In the genomic region with DNA sequence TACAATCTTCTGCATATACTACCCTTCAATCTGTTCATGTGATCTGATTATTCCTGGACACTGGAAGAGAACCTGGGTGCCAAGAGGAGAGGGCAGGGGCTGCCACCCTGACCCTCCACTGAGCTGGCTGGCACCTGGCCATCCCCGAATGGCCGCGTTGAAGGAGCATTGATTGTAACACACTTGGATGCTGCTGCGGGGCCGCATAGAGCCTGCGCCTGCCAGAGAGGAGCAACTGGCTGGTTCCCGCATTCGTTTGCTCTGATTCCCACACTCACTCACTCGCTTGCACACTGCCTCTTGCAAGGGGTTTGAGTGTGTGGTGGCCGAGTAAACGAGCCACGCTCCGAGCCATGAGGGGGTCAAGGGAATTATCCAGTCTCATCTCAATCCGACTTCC, we compare ENCODE assay signal across 21 cellular contexts. TPM values are rescaled to one million over a fixed set of nuclear protein-coding genes. Genes with fewer than 3 reads are reported as not detected.
DNase-seq lines count a peak whose midpoint lies in the region; ATAC-seq and TF ChIP-seq lines count a peak whose summit lies in the region.
"Had no signal": no experiment of that assay in that cellular context is flagged by ENCODE, and none has a peak within 500 bp of the region (broad histone marks: within the 10 kb centered on the region; RNA-seq: fewer than 3 reads in every experiment).

No MANE protein-coding gene starts in this region.

- no peak for TF ChIP-seq POLR2A in adrenal gland (IDR thresholded peaks at IDR 0.05)

- DNase-seq in amygdala (lab: John Stamatoyannopoulos, UW) (peak in 37 of 56 donors; percentile 2 to 61 (median 40)), endodermal cell (peak; percentile 45), midbrain (lab: John Stamatoyannopoulos, UW) (peak; percentile 36), substantia nigra (lab: John Stamatoyannopoulos, UW) (peak in 37 of 49 donors; percentile 4 to 72 (median 34)), adrenal gland (no peak)
- DNase-seq: CD4-positive, alpha-beta memory T cell; KBM-7; NCI-H1105 treated with DMSO at 0.1 percent for 48 hours; NCI-H187; NCI-H2107; NCI-H226; NCI-H524; PC-9; SJCRH30 had no signal

- no peak overlapping the region for H3K9ac ChIP-seq in endodermal cell (ENCODE audit: extremely low read depth, low read length, poor library complexity, severe bottlenecking)
- H3K9ac ChIP-seq: BLaER1 had no signal

- peak overlapping the region; percentile 0 for H3K27ac Mint-ChIP-seq in endodermal cell

- H3K27me3 Mint-ChIP-seq in endodermal cell (ENCODE audit: insufficient read depth): no peaks in the 10 kb centered on the region
- H3K27me3 Mint-ChIP-seq: CD4-positive, alpha-beta memory T cell had no signal

- peak overlapping the region; percentile 18 for H3K4me3 ChIP-seq in endodermal cell (ENCODE audit: low read length)
- H3K4me3 ChIP-seq in adrenal gland: no peak overlapping the region
- H3K4me3 ChIP-seq: A549, BLaER1, GM12878, PC-9, SJCRH30 had no signal

- intact Hi-C loops in adrenal gland (cut with DNase I): no loop called here

- H3K4me3 Mint-ChIP-seq in endodermal cell: no peak overlapping the region
- H3K4me3 Mint-ChIP-seq: CD4-positive, alpha-beta memory T cell had no signal

- ATAC-seq in HG03460 (IDR thresholded peaks at IDR 0.05; ENCODE audit: unreplicated experiment): no peak
- no peak for ATAC-seq in GM21576 (IDR thresholded peaks at IDR 0.05; ENCODE audit: unreplicated experiment)
- ATAC-seq: A549, GM12878, HepG2 had no signal

- H3K36me3 ChIP-seq in endodermal cell (ENCODE audit: control insufficient read depth, insufficient read depth, low read length) (peaks cover 58% of the 10 kb centered on the region), adrenal gland (replicated peaks in 1 of 2) (peaks cover 0 to 32% of the 10 kb centered on the region in 2 donors)
- H3K36me3 ChIP-seq: SJCRH30 had no signal

- H3K4me1 Mint-ChIP-seq in endodermal cell: peaks cover 27% of the 10 kb centered on the region

- TF ChIP-seq CTCF in endodermal cell (conservative IDR thresholded peaks at IDR 0.05) (no peak), adrenal gland (IDR thresholded peaks at IDR 0.05) (no peak)

- H3K4me1 ChIP-seq in endodermal cell (ENCODE audit: control insufficient read depth, insufficient read depth, low read length) (peaks cover 20% of the 10 kb centered on the region), adrenal gland (replicated peaks in 1 of 2) (no peaks in the 10 kb centered on the region)
- H3K4me1 ChIP-seq: A549, BLaER1, SJCRH30 had no signal

- WGBS in endodermal cell (ENCODE audit: insufficient coverage in 1 of 2, insufficient read length in 1 of 2), 2 experiments: 87 to 94% methylated on average over 7 to 14 of the region's 14 CpGs
- 92 to 93% (median 93%) methylated on average over 14 of the region's 14 CpGs for WGBS in adrenal gland, 4 donors

- H3K36me3 Mint-ChIP-seq in endodermal cell (ENCODE audit: low read depth): peaks cover 38% of the 10 kb centered on the region

- H3K27me3 ChIP-seq in endodermal cell (ENCODE audit: control insufficient read depth, insufficient read depth, low read length, poor library complexity, severe bottlenecking): no peaks in the 10 kb centered on the region
- H3K27me3 ChIP-seq in adrenal gland: no peaks in the 10 kb centered on the region
- H3K27me3 ChIP-seq: BLaER1, SJCRH30 had no signal

- H3K27ac ChIP-seq in endodermal cell (ENCODE audit: low read depth, low read length): peak overlapping the region; percentile 36
- H3K27ac ChIP-seq in substantia nigra (ENCODE audit: low read depth, low read length, poor library complexity, severe bottlenecking): peak overlapping the region; percentile 98
- no peak overlapping the region for H3K27ac ChIP-seq in adrenal gland
- H3K27ac ChIP-seq: A549, BLaER1, PC-9, RWPE1, SJCRH30 had no signal

- no peaks in the 10 kb centered on the region for H3K9me3 Mint-ChIP-seq in endodermal cell
- H3K9me3 Mint-ChIP-seq: CD4-positive, alpha-beta memory T cell had no signal

- no peaks in the 10 kb centered on the region for H3K9me3 ChIP-seq in endodermal cell (ENCODE audit: control insufficient read depth, low read length)
- H3K9me3 ChIP-seq in adrenal gland (replicated peaks in 1 of 3): no peaks in the 10 kb centered on the region
- H3K9me3 ChIP-seq: A549, BLaER1, SJCRH30 had no signal

RNA-seq across cellular contexts. Expression of a gene that starts 32.4 kb away (rescaled TPM):
- total RNA-seq in endodermal cell: 10 to 100 TPM; 45.7 to 49.9 TPM
- polyA plus RNA-seq in endodermal cell (2013, experiment 1 of 2): 55.6 TPM
- 59.7 TPM for polyA plus RNA-seq in endodermal cell (2013, experiment 2 of 2)
- total RNA-seq in adrenal gland: 10 to 100 TPM; 43.2 to 83.8 (median 51.2) TPM
- 10 to 100 TPM; 15.7 to 55.5 (median 25.4) TPM for polyA plus RNA-seq in adrenal gland

Comparison
In these comparisons a context has a peak if more than half of its experiments do, and no peak if none do; other contexts are left out.
1. DNase-seq: peak in amygdala (37 of 56), endodermal cell (single experiment), midbrain (single experiment) and substantia nigra (37 of 49); none in adrenal gland (0 of 7).
2. H3K27ac ChIP-seq: peak in endodermal cell (single experiment) and substantia nigra (single experiment); none in adrenal gland (0 of 5).